In genomic region chr3:10335190-10335738, GRCh38 we compare ENCODE assay signal across 2 cellular contexts.
TF ChIP-seq lines count a peak whose summit lies in the region.

No MANE protein-coding gene starts in this region.

TF ChIP-seq in IMR-90, 13 proteins besides CTCF, POLR2A, EP300 and RAD21:
- TF ChIP-seq CEBPB (IDR thresholded peaks at IDR 0.05; ENCODE audit: low read depth, low read length) (no peak), RCOR1 (IDR thresholded peaks at IDR 0.05; ENCODE audit: insufficient replicate concordance, low read length) (no peak), NFE2L2 (IDR thresholded peaks at IDR 0.05; ENCODE audit: low read depth, low read length) (no peak), SMC3 (IDR thresholded peaks at IDR 0.05; ENCODE audit: low read depth, low read length) (no peak), MAFK (IDR thresholded peaks at IDR 0.05; ENCODE audit: low read depth, low read length) (no peak), MXI1 (IDR thresholded peaks at IDR 0.05; ENCODE audit: borderline replicate concordance, low read depth, low read length) (no peak), BHLHE40 (IDR thresholded peaks at IDR 0.05; ENCODE audit: low read depth, low read length) (no peak)
- TF ChIP-seq, protein P1, sequence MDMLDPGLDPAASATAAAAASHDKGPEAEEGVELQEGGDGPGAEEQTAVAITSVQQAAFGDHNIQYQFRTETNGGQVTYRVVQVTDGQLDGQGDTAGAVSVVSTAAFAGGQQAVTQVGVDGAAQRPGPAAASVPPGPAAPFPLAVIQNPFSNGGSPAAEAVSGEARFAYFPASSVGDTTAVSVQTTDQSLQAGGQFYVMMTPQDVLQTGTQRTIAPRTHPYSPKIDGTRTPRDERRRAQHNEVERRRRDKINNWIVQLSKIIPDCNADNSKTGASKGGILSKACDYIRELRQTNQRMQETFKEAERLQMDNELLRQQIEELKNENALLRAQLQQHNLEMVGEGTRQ (IDR thresholded peaks at IDR 0.05; ENCODE audit: low read depth, low read length): no peak

TF ChIP-seq in K562, 482 proteins besides CTCF, POLR2A, EP300 and RAD21:
- no peak for TF ChIP-seq SIX5 (IDR thresholded peaks at IDR 0.05; ENCODE audit: borderline replicate concordance in 1 of 2, insufficient read depth in 1 of 2, low read depth in 1 of 2, low read length in 2 of 2)
- TF ChIP-seq NR2C2 (CRISPR knock-in tag; IDR thresholded peaks at IDR 0.05): no peak
- 0 out of 2 replicates have a peak, but pooled peaks have one; percentile 20 for TF ChIP-seq NR2C2 (tag; IDR thresholded peaks at IDR 0.05)
- peak; percentile 23; the same call in 1 of the 2 replicates for TF ChIP-seq NR2C1 (IDR thresholded peaks at IDR 0.05)
- TF ChIP-seq NR2C1 (tag; IDR thresholded peaks at IDR 0.05): peak; percentile 59; the same call in 1 of the 2 replicates
- TF ChIP-seq CEBPG (CRISPR knock-in tag; IDR thresholded peaks at IDR 0.05): 0 out of 2 replicates have a peak, but pooled peaks have one; percentile 21
- no peak for TF ChIP-seq CEBPG (tag; conservative IDR thresholded peaks at IDR 0.05 in 1 of 2, IDR thresholded peaks at IDR 0.05 in 1 of 2)
- no peak for TF ChIP-seq MCM2 (IDR thresholded peaks at IDR 0.05; ENCODE audit: low read depth)
- TF ChIP-seq FOXA3 (CRISPR knock-in tag; conservative IDR thresholded peaks at IDR 0.05 in 1 of 2, IDR thresholded peaks at IDR 0.05 in 1 of 2): no peak
- TF ChIP-seq ZNF518B (CRISPR knock-in tag; IDR thresholded peaks at IDR 0.05): no peak
- no peak for TF ChIP-seq CHCHD3 (CRISPR knock-in tag; IDR thresholded peaks at IDR 0.05)
